Comparison of ENCODE assay signal across 17 cellular contexts in genomic region chr12:96442906-96443305, GRCh38. TPM values are rescaled to one million over a fixed set of nuclear protein-coding genes. Genes with fewer than 3 reads are reported as not detected.
DNase-seq lines count a peak whose midpoint lies in the region; ATAC-seq and TF ChIP-seq lines count a peak whose summit lies in the region.
"Had no signal": no experiment of that assay in that cellular context is flagged by ENCODE, and none has a peak within 500 bp of the region (broad histone marks: within the 10 kb centered on the region; RNA-seq: fewer than 3 reads in every experiment).

No MANE protein-coding gene starts in this region.

- 89 to 92% methylated on average over 3 of the region's 3 CpGs for WGBS in thyroid gland, 2 donors

- H3K27me3 ChIP-seq in CD4-positive, CD25-positive, alpha-beta regulatory T cell (ENCODE audit: control insufficient read depth, insufficient read depth, low read length), result no peaks in the 10 kb centered on the region
- no peaks in the 10 kb centered on the region for H3K27me3 ChIP-seq in CD8-positive, alpha-beta T cell (ENCODE audit: insufficient read depth, low read length)
- H3K27me3 ChIP-seq in HAP-1 (ENCODE audit: low read depth), result no peaks in the 10 kb centered on the region
- no peaks in the 10 kb centered on the region for H3K27me3 ChIP-seq in thyroid gland
- H3K27me3 ChIP-seq: MG63 had no signal

- peaks cover 0 to 2% (median 0%) of the 10 kb centered on the region in 7 donors for H3K9me3 Mint-ChIP-seq in CD4-positive, CD25-positive, alpha-beta regulatory T cell
- no peaks in the 10 kb centered on the region for H3K9me3 Mint-ChIP-seq in CD8-positive, alpha-beta T cell
- H3K9me3 Mint-ChIP-seq in endothelial cell (ENCODE audit: unreplicated experiment), result no peaks in the 10 kb centered on the region
- peaks cover 0 to 3% (median 0%) of the 10 kb centered on the region in 9 donors for H3K9me3 Mint-ChIP-seq in naive thymus-derived CD8-positive, alpha-beta T cell

- no peak for TF ChIP-seq CTCF in CD8-positive, alpha-beta T cell (IDR thresholded peaks at IDR 0.05)
- TF ChIP-seq CTCF in endothelial cell (IDR thresholded peaks at IDR 0.05; ENCODE audit: unreplicated experiment) (no peak), thyroid gland (IDR thresholded peaks at IDR 0.05) (no peak)

- H3K9me3 ChIP-seq in CD4-positive, CD25-positive, alpha-beta regulatory T cell (ENCODE audit: control insufficient read depth in 2 of 2, low read length in 2 of 2), result no peaks in the 10 kb centered on the region
- no peaks in the 10 kb centered on the region for H3K9me3 ChIP-seq in CD8-positive, alpha-beta T cell (ENCODE audit: low read length)
- H3K9me3 ChIP-seq in HAP-1, result no peaks in the 10 kb centered on the region
- H3K9me3 ChIP-seq in thyroid gland, result no peaks in the 10 kb centered on the region

- peaks cover 19 to 41% (median 30%) of the 10 kb centered on the region in 4 donors for H3K4me1 Mint-ChIP-seq in CD4-positive, CD25-positive, alpha-beta regulatory T cell
- peaks cover 46% of the 10 kb centered on the region for H3K4me1 Mint-ChIP-seq in CD8-positive, alpha-beta T cell (ENCODE audit: low read depth)
- peaks cover 41% of the 10 kb centered on the region for H3K4me1 Mint-ChIP-seq in endothelial cell (ENCODE audit: unreplicated experiment)
- peaks cover 15 to 53% (median 48%) of the 10 kb centered on the region in 4 donors for H3K4me1 Mint-ChIP-seq in naive thymus-derived CD8-positive, alpha-beta T cell

- ATAC-seq in CD4-positive, CD25-positive, alpha-beta regulatory T cell (ENCODE audit: low read depth in 2 of 2), result no peak
- ATAC-seq in CD8-positive, alpha-beta T cell, result no peak
- ATAC-seq in naive thymus-derived CD8-positive, alpha-beta T cell, result no peak

- TF ChIP-seq POLR2A in thyroid gland (IDR thresholded peaks at IDR 0.05), result no peak

- no peak overlapping the region for H3K27ac ChIP-seq in CD4-positive, CD25-positive, alpha-beta regulatory T cell (ENCODE audit: insufficient read depth, low read length, poor library complexity, severe bottlenecking)
- no peak overlapping the region for H3K27ac ChIP-seq in CD8-positive, alpha-beta T cell (ENCODE audit: low read depth, low read length)
- H3K27ac ChIP-seq in thyroid gland, result no peak overlapping the region

- CTCF ChIA-PET in CD8-positive, alpha-beta T cell (lab: Charles Lee), result interaction anchor here (1.0 kb wide), 1 partner anchor 41 kb away, joined by 3 read pairs; no protein-coding TSS in a partner anchor

- H3K4me3 Mint-ChIP-seq in CD4-positive, CD25-positive, alpha-beta regulatory T cell, result no peak overlapping the region
- no peak overlapping the region for H3K4me3 Mint-ChIP-seq in CD8-positive, alpha-beta T cell
- no peak overlapping the region for H3K4me3 Mint-ChIP-seq in endothelial cell (ENCODE audit: unreplicated experiment)
- peak overlapping the region in 1 of 10 donors; percentile 11 for H3K4me3 Mint-ChIP-seq in naive thymus-derived CD8-positive, alpha-beta T cell
- H3K4me3 Mint-ChIP-seq: CD14-positive monocyte had no signal

- intact Hi-C loops in CD8-positive, alpha-beta T cell (cut with DNase I, micrococcal nuclease), result loop anchor here in 1 of 2 experiments (2.0 kb wide), 1 partner anchor 14 kb away; no protein-coding TSS in a partner anchor
- intact Hi-C loops in thyroid gland (cut with DNase I), result no loop called here

- peak overlapping the region in 2 of 3 donors; percentile 59 to 78 for H3K27ac Mint-ChIP-seq in CD4-positive, CD25-positive, alpha-beta regulatory T cell
- H3K27ac Mint-ChIP-seq in CD8-positive, alpha-beta T cell, result peak overlapping the region; percentile 12
- peak overlapping the region; percentile 92 for H3K27ac Mint-ChIP-seq in endothelial cell (ENCODE audit: unreplicated experiment)
- H3K27ac Mint-ChIP-seq in naive thymus-derived CD8-positive, alpha-beta T cell, result peak overlapping the region in 7 of 10 donors; percentile 12 to 84 (median 50)
- H3K27ac Mint-ChIP-seq: CD14-positive monocyte had no signal

- in situ Hi-C loops in HAP-1 (cut with MboI; ENCODE audit: low sequenced_read_pairs), result no loop called here

- H3K27me3 Mint-ChIP-seq in CD4-positive, CD25-positive, alpha-beta regulatory T cell, result no peaks in the 10 kb centered on the region
- H3K27me3 Mint-ChIP-seq in CD8-positive, alpha-beta T cell (ENCODE audit: low read depth), result no peaks in the 10 kb centered on the region
- H3K27me3 Mint-ChIP-seq in endothelial cell (ENCODE audit: unreplicated experiment), result peaks cover 13% of the 10 kb centered on the region
- H3K27me3 Mint-ChIP-seq in naive thymus-derived CD8-positive, alpha-beta T cell, result no peaks in the 10 kb centered on the region

- peaks cover 25% of the 10 kb centered on the region for H3K4me1 ChIP-seq in CD4-positive, CD25-positive, alpha-beta regulatory T cell (ENCODE audit: control insufficient read depth, insufficient read depth, low read length, poor library complexity, severe bottlenecking)
- H3K4me1 ChIP-seq in CD8-positive, alpha-beta T cell (ENCODE audit: insufficient read depth, low read length), result peaks cover 29% of the 10 kb centered on the region
- H3K4me1 ChIP-seq in HAP-1, result no peaks in the 10 kb centered on the region
- peaks cover 0 to 3% of the 10 kb centered on the region in 2 donors for H3K4me1 ChIP-seq in thyroid gland

- no peak overlapping the region for H3K4me3 ChIP-seq in CD4-positive, CD25-positive, alpha-beta regulatory T cell (ENCODE audit: low read depth, low read length)
- H3K4me3 ChIP-seq in CD8-positive, alpha-beta T cell (ENCODE audit: low read depth, low read length), result no peak overlapping the region
- H3K4me3 ChIP-seq in HAP-1, result no peak overlapping the region
- H3K4me3 ChIP-seq in thyroid gland (replicated peaks in 1 of 3), result no peak overlapping the region
- H3K4me3 ChIP-seq: MG63 had no signal

- H3K36me3 ChIP-seq in CD4-positive, CD25-positive, alpha-beta regulatory T cell (ENCODE audit: control insufficient read depth, insufficient read depth, low read length), result no peaks in the 10 kb centered on the region
- H3K36me3 ChIP-seq in CD8-positive, alpha-beta T cell (ENCODE audit: insufficient read depth, low read length), result no peaks in the 10 kb centered on the region
- no peaks in the 10 kb centered on the region for H3K36me3 ChIP-seq in HAP-1 (replicated peaks)
- H3K36me3 ChIP-seq in thyroid gland, result no peaks in the 10 kb centered on the region
- H3K36me3 ChIP-seq: MG63 had no signal

- DNase-seq in CD4-positive, CD25-positive, alpha-beta regulatory T cell, result no peak
- no peak for DNase-seq in CD8-positive, alpha-beta T cell
- DNase-seq in endothelial cell (ENCODE audit: low spot score) (no peak), HAP-1 (ENCODE audit: low spot score in 2 of 2) (no peak), NCI-H146 treated with DMSO at 0.1 percent for 48 hours (lab: John Stamatoyannopoulos, UW; ENCODE audit: unreplicated experiment) (no peak), thyroid gland (no peak)
- DNase-seq in naive thymus-derived CD8-positive, alpha-beta T cell, result no peak
- DNase-seq: AML-193, DMS79, H7, MG63, NCI-H1092, NCI-H146, NCI-H2081 treated with DMSO at 0.1 percent for 48 hours, NCI-H510A, NCI-H774 had no signal

- H3K36me3 Mint-ChIP-seq in CD4-positive, CD25-positive, alpha-beta regulatory T cell, result no peaks in the 10 kb centered on the region
- no peaks in the 10 kb centered on the region for H3K36me3 Mint-ChIP-seq in CD8-positive, alpha-beta T cell
- no peaks in the 10 kb centered on the region for H3K36me3 Mint-ChIP-seq in endothelial cell (ENCODE audit: low read depth, unreplicated experiment)
- no peaks in the 10 kb centered on the region for H3K36me3 Mint-ChIP-seq in naive thymus-derived CD8-positive, alpha-beta T cell
- H3K36me3 Mint-ChIP-seq: CD14-positive monocyte had no signal

- POLR2A ChIA-PET in CD8-positive, alpha-beta T cell (lab: Charles Lee), result interaction anchor here (0.6 kb wide), 1 partner anchor 74 kb away, joined by 3 read pairs; no protein-coding TSS in a partner anchor
- POLR2A ChIA-PET in naive thymus-derived CD8-positive, alpha-beta T cell (lab: Charles Lee), result no interaction called here

RNA-seq across cellular contexts. Expression of gene CDK17, which starts 42.7 kb away (rescaled TPM):
- 120 TPM for total RNA-seq in CD4-positive, CD25-positive, alpha-beta regulatory T cell
- polyA plus RNA-seq in CD4-positive, CD25-positive, alpha-beta regulatory T cell, result 10 to 100 TPM; 21.6 to 33.5 (median 24.6) TPM
- 100 to 1,000 TPM; 150 to 160 TPM for total RNA-seq in CD8-positive, alpha-beta T cell
- 112 TPM for total RNA-seq in endothelial cell (ENCODE audit: unreplicated experiment)
- 10 to 100 TPM; 73.2 to 75.6 TPM for total RNA-seq in naive thymus-derived CD8-positive, alpha-beta T cell
- polyA plus RNA-seq in naive thymus-derived CD8-positive, alpha-beta T cell, result 10 to 100 TPM; 22.1 to 32.2 (median 26.6) TPM
- total RNA-seq in thyroid gland, result 10 to 100 TPM; 32.4 to 64.7 (median 49.0) TPM

RNA-seq across cellular contexts. Expression of gene CFAP54, which starts 46.5 kb away (rescaled TPM):
- total RNA-seq in CD4-positive, CD25-positive, alpha-beta regulatory T cell, result 0.27 TPM
- polyA plus RNA-seq in CD4-positive, CD25-positive, alpha-beta regulatory T cell, result under 1 TPM in 2 of 4 donors, not detected in 2; 0.07 to 0.32 TPM
- 1 to 10 TPM; 1.0 to 1.2 TPM for total RNA-seq in CD8-positive, alpha-beta T cell
- total RNA-seq in endothelial cell (ENCODE audit: unreplicated experiment), result 2.5 TPM
- total RNA-seq in naive thymus-derived CD8-positive, alpha-beta T cell, result under 1 TPM; 0.49 to 0.82 TPM
- not detected for polyA plus RNA-seq in naive thymus-derived CD8-positive, alpha-beta T cell
- 1 to 10 TPM; 3.0 to 5.4 (median 4.1) TPM for total RNA-seq in thyroid gland
- total RNA-seq: H7 had no signal
- polyA plus RNA-seq: CD14-positive monocyte had no signal

Comparison
In these comparisons a context has a peak if more than half of its experiments do, and no peak if none do; other contexts are left out.
1. H3K27ac Mint-ChIP-seq: peak in every context shown above with its lines; median percentile 92 in endothelial cell; 68 in CD4-positive, CD25-positive, alpha-beta regulatory T cell; 50 in naive thymus-derived CD8-positive, alpha-beta T cell; 12 in CD8-positive, alpha-beta T cell.